In genomic region chr5:73834693-73835092, GRCh38 we compare ENCODE assay signal across 9 cellular contexts.
"Had no signal": no experiment of that assay in that cellular context is flagged by ENCODE, and none has a peak within 500 bp of the region (broad histone marks: within the 10 kb centered on the region; RNA-seq: fewer than 3 reads in every experiment).

No MANE protein-coding gene starts in this region.

- ATAC-seq: GM23338, HCT116 had no signal

- DNase-seq: H7, HFFc6, KBM-7 had no signal

- H3K4me3 Mint-ChIP-seq: GM23338, HFFc6, IgD-negative memory B cell had no signal

- H3K36me3 Mint-ChIP-seq: IgD-negative memory B cell had no signal

- H3K27ac Mint-ChIP-seq: GM23338, HFFc6, IgD-negative memory B cell had no signal

- H3K4me3 ChIP-seq: GM23338, HAP-1 had no signal

- H3K4me2 ChIP-seq: GM23338 had no signal

- H3K27ac ChIP-seq: HL-60 had no signal

- H2AFZ ChIP-seq: GM23338 had no signal

- H3K9me3 Mint-ChIP-seq: GM23338, HFFc6 had no signal

- H3K36me3 ChIP-seq: HAP-1 had no signal

- H3K4me1 Mint-ChIP-seq: GM23338, IgD-negative memory B cell had no signal

- FAIRE-seq: H1 had no signal

- H3K4me1 ChIP-seq: HAP-1 had no signal

- H3K9me3 ChIP-seq: HAP-1 had no signal
